ENCODE assay signal across 8 cellular contexts in genomic region chr5:176812269-176813259, GRCh38. TPM values are rescaled to one million over a fixed set of nuclear protein-coding genes. Genes with fewer than 3 reads are reported as not detected.
DNase-seq lines count a peak whose midpoint lies in the region; ATAC-seq and TF ChIP-seq lines count a peak whose summit lies in the region.

No MANE protein-coding gene starts in this region.

- H3K4me1 Mint-ChIP-seq in Calu3 (ENCODE audit: low read depth, unreplicated experiment) (peaks cover 51% of the 10 kb centered on the region), HFFc6 (ENCODE audit: low read depth) (no peaks in the 10 kb centered on the region)
- peaks cover 9% of the 10 kb centered on the region for H3K4me1 Mint-ChIP-seq in activated naive CD8-positive, alpha-beta T cell treated with anti-CD3 and anti-CD28 coated beads for 36 hours

- H3K9me3 Mint-ChIP-seq in Calu3 (ENCODE audit: low read depth, unreplicated experiment) = no peaks in the 10 kb centered on the region
- H3K9me3 Mint-ChIP-seq in HFFc6 = no peaks in the 10 kb centered on the region
- H3K9me3 Mint-ChIP-seq in activated naive CD8-positive, alpha-beta T cell treated with anti-CD3 and anti-CD28 coated beads for 36 hours = no peaks in the 10 kb centered on the region

- TF ChIP-seq CTCF in Calu3 (IDR thresholded peaks at IDR 0.05; ENCODE audit: unreplicated experiment) (peak; percentile 92), HFFc6 (IDR thresholded peaks at IDR 0.05) (peak; percentile 74)

- CTCF ChIA-PET in Calu3 (lab: Charles Lee) = interaction anchor here (0.8 to 3.2 kb wide), 3 partner anchors 10 to 266 kb away, joined by 3 to 18 read pairs (median 17); no protein-coding TSS in a partner anchor

- intact Hi-C loops in Calu3 (cut with micrococcal nuclease; ENCODE audit: unreplicated experiment) = loop anchor here (2.0 kb wide), 2 partner anchors 146 to 154 kb away; no protein-coding TSS in a partner anchor

- H3K4me3 Mint-ChIP-seq in Calu3 (ENCODE audit: low read depth, unreplicated experiment) (peak overlapping the region; percentile 78), HFFc6 (no peak overlapping the region)
- H3K4me3 Mint-ChIP-seq in activated naive CD8-positive, alpha-beta T cell treated with anti-CD3 and anti-CD28 coated beads for 36 hours = no peak overlapping the region

- H3K27me3 Mint-ChIP-seq in Calu3 (ENCODE audit: unreplicated experiment) (no peaks in the 10 kb centered on the region), HFFc6 (ENCODE audit: insufficient read depth) (peaks cover 46% of the 10 kb centered on the region)
- H3K27me3 Mint-ChIP-seq in activated naive CD8-positive, alpha-beta T cell treated with anti-CD3 and anti-CD28 coated beads for 36 hours = peaks cover 75% of the 10 kb centered on the region

- H3K27ac Mint-ChIP-seq in Calu3 (ENCODE audit: unreplicated experiment) (no peak overlapping the region), HFFc6 (no peak overlapping the region)
- H3K27ac Mint-ChIP-seq in activated naive CD8-positive, alpha-beta T cell treated with anti-CD3 and anti-CD28 coated beads for 36 hours = no peak overlapping the region

- no peak for ATAC-seq in HG02870 (IDR thresholded peaks at IDR 0.05; ENCODE audit: unreplicated experiment)
- no peak for ATAC-seq in GM18520 (IDR thresholded peaks at IDR 0.05; ENCODE audit: unreplicated experiment)

- H3K36me3 Mint-ChIP-seq in Calu3 (ENCODE audit: insufficient read depth, unreplicated experiment) = peaks cover 52% of the 10 kb centered on the region
- no peaks in the 10 kb centered on the region for H3K36me3 Mint-ChIP-seq in HFFc6 (ENCODE audit: low read depth)
- H3K36me3 Mint-ChIP-seq in activated naive CD8-positive, alpha-beta T cell treated with anti-CD3 and anti-CD28 coated beads for 36 hours = no peaks in the 10 kb centered on the region

- no TSS peak for BruUV-seq in Calu3 (replicated peaks; lab: Mats Ljungman, UMichigan)

- DNase-seq in Calu3 (peak; percentile 89), HFFc6 (peak; percentile 22), lung microvascular endothelial cell (ENCODE audit: low read depth in 2 of 2) (peak; percentile 30 to 60), NCI-H2171 (lab: John Stamatoyannopoulos, UW) (no peak), CD1c-positive myeloid dendritic cell (ENCODE audit: extremely low spot score) (no peak)
- DNase-seq in activated naive CD8-positive, alpha-beta T cell treated with anti-CD3 and anti-CD28 coated beads for 36 hours = peak; percentile 30

RNA-seq across cellular contexts. Expression of gene UNC5A, which starts 2.2 kb away (rescaled TPM):
- 19.5 and 20.2 TPM in 2 replicates for total RNA-seq in Calu3 (2022)
- total RNA-seq in HFFc6 (2021; fragmentation: NEBNext Ultra II Directional; extraction: Animal tissue kit (Norgen Biotek cat#: 25700)) = not detected
- not detected for total RNA-seq in activated naive CD8-positive, alpha-beta T cell treated with anti-CD3 and anti-CD28 coated beads for 36 hours
- total RNA-seq in lung microvascular endothelial cell = 0.22 and 0.40 TPM in 2 replicates

Comparison
In these comparisons a context has a peak if more than half of its experiments do, and no peak if none do; other contexts are left out.
1. DNase-seq: peak in Calu3 (single experiment), HFFc6 (single experiment), activated naive CD8-positive, alpha-beta T cell treated with anti-CD3 and anti-CD28 coated beads for 36 hours (single experiment) and lung microvascular endothelial cell (2 of 2); none in NCI-H2171 (single experiment) and CD1c-positive myeloid dendritic cell (single experiment).
2. RNA of gene UNC5A, which starts 2.2 kb away (total RNA-seq): 19.5 to 20.2 TPM in Calu3; 0.22 to 0.40 TPM in lung microvascular endothelial cell, not detected in HFFc6 and not detected in activated naive CD8-positive, alpha-beta T cell treated with anti-CD3 and anti-CD28 coated beads for 36 hours; every median in the first group is over 10 times any median in the second.